ENCODE assay signal across 8 cellular contexts in genomic region chr19:2494447-2495129, GRCh38. TPM values are rescaled to one million over a fixed set of nuclear protein-coding genes. Genes with fewer than 3 reads are reported as not detected.
DNase-seq lines count a peak whose midpoint lies in the region; ATAC-seq and TF ChIP-seq lines count a peak whose summit lies in the region.

No MANE protein-coding gene starts in this region.

- POLR2A ChIA-PET in HEK293T (lab: Yijun Ruan, JAX): interaction anchor here (8.9 kb wide), 1 partner anchor 18 kb away, joined by 64 read pairs; the partner anchor contains the start of gene GADD45B

- TF ChIP-seq CTCF in GM13977 (IDR thresholded peaks at IDR 0.05; ENCODE audit: extremely low read depth, insufficient read depth, missing control alignments) (no peak), mesothelial cell of epicardium (IDR thresholded peaks at IDR 0.05; ENCODE audit: unreplicated experiment) (no peak)

- in situ Hi-C loops in GM13977 (cut with MboI; ENCODE audit: low pct_unique_long_range_greater_than_20kb, low sequenced_read_pairs, unreplicated experiment): no loop called here

- H3K27ac ChIP-seq in epithelial cell of prostate: peak overlapping the region; percentile 55

- ATAC-seq in stimulated activated naive CD8-positive, alpha-beta T cell treated with anti-CD3 and anti-CD28 coated beads, Interleukin-15, Interleukin-2, amounts not matched to agents 100 U/mL and 50 U/mL, for 24 hours: peak; percentile 62

- no peaks in the 10 kb centered on the region for H3K27me3 Mint-ChIP-seq in mesothelial cell of epicardium (ENCODE audit: low read depth)

- H3K4me3 Mint-ChIP-seq in mesothelial cell of epicardium: peak overlapping the region; percentile 75

- peak; percentile 90 for DNase-seq in GM13977 (ENCODE audit: low spot score)
- peak; percentile 64 for DNase-seq in NAMALWA (ENCODE audit: low spot score)
- DNase-seq in activated T-cell treated with anti-CD3 and anti-CD28 coated beads for 48 hours (ENCODE audit: low read depth): peak; percentile 36
- DNase-seq in epithelial cell of prostate (ENCODE audit: low read depth, low spot score): no peak
- DNase-seq in mesothelial cell of epicardium (ENCODE audit: low spot score in 2 of 2, unreplicated experiment in 2 of 2): peak; percentile 53 to 70
- DNase-seq in stimulated activated naive CD8-positive, alpha-beta T cell treated with anti-CD3 and anti-CD28 coated beads, Interleukin-15, Interleukin-2, amounts not matched to agents 100 U/mL and 50 U/mL, for 24 hours: peak; percentile 62
- DNase-seq in SIG-M5 (lab: John Stamatoyannopoulos, UW): no peak
- no peak for DNase-seq in HEK293T (ENCODE audit: extremely low spot score)

- H3K27ac Mint-ChIP-seq in mesothelial cell of epicardium: peak overlapping the region; percentile 96

- no peaks in the 10 kb centered on the region for H3K36me3 Mint-ChIP-seq in mesothelial cell of epicardium

- CTCF ChIA-PET in HEK293T (lab: Yijun Ruan, JAX): no interaction called here

- H3K4me1 Mint-ChIP-seq in mesothelial cell of epicardium: peaks cover 35% of the 10 kb centered on the region

- H3K9me3 Mint-ChIP-seq in mesothelial cell of epicardium: no peaks in the 10 kb centered on the region

TF ChIP-seq in HEK293T, 16 proteins besides CTCF, POLR2A, EP300 and RAD21:
- no peak for TF ChIP-seq FOXK2 (IDR thresholded peaks at IDR 0.05)
- no peak for TF ChIP-seq SUZ12 (IDR thresholded peaks at IDR 0.05)
- no peak for TF ChIP-seq ZNF384 (IDR thresholded peaks at IDR 0.05)
- TF ChIP-seq PKNOX1 (IDR thresholded peaks at IDR 0.05): no peak
- no peak for TF ChIP-seq NFRKB (IDR thresholded peaks at IDR 0.05)
- no peak for TF ChIP-seq L3MBTL2 (conservative IDR thresholded peaks at IDR 0.05)
- no peak for TF ChIP-seq ARNT (IDR thresholded peaks at IDR 0.05)
- no peak for TF ChIP-seq TARDBP (IDR thresholded peaks at IDR 0.05)

RNA-seq across cellular contexts. Expression of gene GADD45B, which starts 18.7 kb away (rescaled TPM):
- total RNA-seq in mesothelial cell of epicardium: 80.0 to 84.4 TPM (median 84.1 TPM) in 3 replicates

RNA-seq across cellular contexts. Expression of gene LMNB2, which starts 37.8 kb away (rescaled TPM):
- 86.0 to 95.8 TPM (median 89.0 TPM) in 3 replicates for total RNA-seq in mesothelial cell of epicardium

Comparison
In these comparisons a context has a peak if more than half of its experiments do, and no peak if none do; other contexts are left out.
1. DNase-seq: peak in GM13977 (single experiment), NAMALWA (single experiment), activated T-cell treated with anti-CD3 and anti-CD28 coated beads for 48 hours (single experiment), mesothelial cell of epicardium (2 of 2) and stimulated activated naive CD8-positive, alpha-beta T cell treated with anti-CD3 and anti-CD28 coated beads, Interleukin-15, Interleukin-2, amounts not matched to agents 100 U/mL and 50 U/mL, for 24 hours (single experiment); none in epithelial cell of prostate (single experiment), SIG-M5 (single experiment) and HEK293T (single experiment).